In genomic region chr7:832968-833424, GRCh38 we compare ENCODE assay signal across 10 cellular contexts. TPM values are rescaled to one million over a fixed set of nuclear protein-coding genes. Genes with fewer than 3 reads are reported as not detected.
DNase-seq lines count a peak whose midpoint lies in the region; ATAC-seq, FAIRE-seq and TF ChIP-seq lines count a peak whose summit lies in the region.
"Had no signal": no experiment of that assay in that cellular context is flagged by ENCODE, and none has a peak within 500 bp of the region (broad histone marks: within the 10 kb centered on the region; RNA-seq: fewer than 3 reads in every experiment).

No MANE protein-coding gene starts in this region.

- no peak; a peak in 1 of 4 replicates for TF ChIP-seq EP300 in SK-N-SH (IDR thresholded peaks at IDR 0.05; ENCODE audit: borderline replicate concordance in 1 of 2, low read depth in 1 of 2, low read length in 1 of 2)
- TF ChIP-seq EP300 in stomach (IDR thresholded peaks at IDR 0.05): no peak

- DNase-seq in SK-N-SH: no peak
- DNase-seq in adipocyte (ENCODE audit: low read depth): no peak
- no peak for DNase-seq in keratinocyte (ENCODE audit: low read depth, low spot score)
- DNase-seq in stomach: no peak
- no peak for DNase-seq in ACHN
- DNase-seq in nucleus accumbens (lab: John Stamatoyannopoulos, UW): no peak
- no peak for DNase-seq in GM19240 (ENCODE audit: insufficient read length, low spot score)
- DNase-seq: 8988T, WERI-Rb-1 had no signal

- H3K27me3 ChIP-seq in SK-N-SH (ENCODE audit: insufficient read depth): no peaks in the 10 kb centered on the region
- H3K27me3 ChIP-seq in adipocyte (replicated peaks; ENCODE audit: control insufficient read depth, insufficient read depth, low read length): no peaks in the 10 kb centered on the region
- H3K27me3 ChIP-seq in keratinocyte (ENCODE audit: control insufficient read depth, extremely low read depth, insufficient read depth, low read length): no peaks in the 10 kb centered on the region
- H3K27me3 ChIP-seq in stomach: no peaks in the 10 kb centered on the region

- peaks cover 7 to 19% of the 10 kb centered on the region in 2 experiments for H3K36me3 ChIP-seq in SK-N-SH (replicated peaks in 1 of 2; ENCODE audit: control insufficient read depth in 1 of 2, insufficient read depth in 2 of 2, low read length in 1 of 2)
- H3K36me3 ChIP-seq in adipocyte (ENCODE audit: control insufficient read depth, insufficient read depth, low read length, severe bottlenecking): peaks cover 3% of the 10 kb centered on the region
- peaks cover 0 to 10% of the 10 kb centered on the region in 2 experiments for H3K36me3 ChIP-seq in keratinocyte (ENCODE audit: control insufficient read depth in 2 of 2, extremely low read depth in 1 of 2, insufficient read depth in 2 of 2, low read length in 2 of 2)
- H3K36me3 ChIP-seq in stomach: peaks cover 0 to 20% (median 9%) of the 10 kb centered on the region in 4 donors

- CTCF ChIA-PET in SK-N-SH (lab: Yijun Ruan, JAX): interaction anchor here (1.1 to 4.0 kb wide), 6 partner anchors 9 to 47 kb away, joined by 3 to 17 read pairs (median 8); no protein-coding TSS in a partner anchor

- peak overlapping the region; percentile 29 to 98 for H3K27ac ChIP-seq in SK-N-SH (ENCODE audit: low read depth in 2 of 2, low read length in 1 of 2)
- H3K27ac ChIP-seq in keratinocyte (ENCODE audit: control insufficient read depth, insufficient read depth, low read length): peak overlapping the region; percentile 100
- peak overlapping the region; percentile 67 to 94 (median 88) for H3K27ac ChIP-seq in stomach
- H3K27ac ChIP-seq: WERI-Rb-1 had no signal

- no peak overlapping the region for H2AFZ ChIP-seq in SK-N-SH (ENCODE audit: low read depth)
- H2AFZ ChIP-seq in keratinocyte (ENCODE audit: control insufficient read depth, low read length): no peak overlapping the region

- H3K4me3 ChIP-seq in SK-N-SH (ENCODE audit: low read depth in 2 of 2, low read length in 1 of 2): no peak overlapping the region
- peak overlapping the region; percentile 42 for H3K4me3 ChIP-seq in adipocyte (ENCODE audit: low read length)
- H3K4me3 ChIP-seq in keratinocyte (ENCODE audit: control insufficient read depth in 2 of 3, extremely low read depth in 1 of 3, insufficient read depth in 2 of 3, low read depth in 1 of 3, low read length in 3 of 3): peak overlapping the region in 2 of 3 experiments; percentile 34 to 67
- H3K4me3 ChIP-seq in stomach: peak overlapping the region in 1 of 4 donors; percentile 16

- POLR2A ChIA-PET in SK-N-SH (lab: Yijun Ruan, JAX): no interaction called here

- no peak for TF ChIP-seq RAD21 in SK-N-SH (IDR thresholded peaks at IDR 0.05; ENCODE audit: low read length)

- no peak for FAIRE-seq in keratinocyte (lab: Jason Lieb, UNC)

- no peak for ATAC-seq in SK-N-SH treated with all-trans-retinoic acid at 6 μM for 48 hours

- 93% methylated on average over 15 of the region's 15 CpGs for WGBS in SK-N-SH (ENCODE audit: low lambda C conversion rate)
- 61 to 84% (median 68%) methylated on average over 15 of the region's 15 CpGs for WGBS in stomach, 5 donors

- H3K9me1 ChIP-seq in keratinocyte (ENCODE audit: control insufficient read depth, extremely low read depth, insufficient read depth, low read length): no peaks in the 10 kb centered on the region

- intact Hi-C loops in stomach (cut with DNase I; ENCODE audit: low total_unique reads): no loop called here

- H4K20me1 ChIP-seq in SK-N-SH (ENCODE audit: insufficient read depth): peaks cover 22% of the 10 kb centered on the region
- H4K20me1 ChIP-seq in keratinocyte (ENCODE audit: control insufficient read depth, extremely low read depth, insufficient read depth, low read length): no peaks in the 10 kb centered on the region

- H3K9me3 ChIP-seq in SK-N-SH (no peaks in the 10 kb centered on the region), adipocyte (ENCODE audit: control insufficient read depth, low read length) (no peaks in the 10 kb centered on the region), keratinocyte (ENCODE audit: control insufficient read depth, low read depth, low read length) (no peaks in the 10 kb centered on the region), stomach (no peaks in the 10 kb centered on the region)

- TF ChIP-seq POLR2A in stomach (IDR thresholded peaks at IDR 0.05): no peak

- TF ChIP-seq CTCF in SK-N-SH (IDR thresholded peaks at IDR 0.05) (no peak), keratinocyte (optimal IDR thresholded peaks at IDR 0.05 in 1 of 3, IDR thresholded peaks at IDR 0.05 in 1 of 3, conservative IDR thresholded peaks at IDR 0.05 in 1 of 3; ENCODE audit: extremely low read depth in 1 of 3, insufficient read depth in 2 of 3, low read length in 3 of 3) (no peak), stomach (IDR thresholded peaks at IDR 0.05) (no peak)

- H3K9me2 ChIP-seq in SK-N-SH: no peaks in the 10 kb centered on the region

- in situ Hi-C loops in ACHN (cut with HindIII; ENCODE audit: low pct_ligation_motif_present, low pct_unique_long_range_greater_than_20kb, low sequenced_read_pairs): no loop called here

- H3K4me2 ChIP-seq in SK-N-SH (peak overlapping the region; percentile 65), keratinocyte (ENCODE audit: control insufficient read depth, extremely low read depth, insufficient read depth, low read depth, low read length) (peak overlapping the region; percentile 81)

- dilution Hi-C loops in keratinocyte (cut with MboI; ENCODE audit: extremely low pct_ligation_motif_present, low sequenced_read_pairs): no loop called here

- peak overlapping the region; percentile 78 for H3K9ac ChIP-seq in SK-N-SH
- peak overlapping the region; percentile 79 for H3K9ac ChIP-seq in adipocyte (ENCODE audit: low read length)
- H3K9ac ChIP-seq in keratinocyte (ENCODE audit: control insufficient read depth, extremely low read depth, insufficient read depth, low read length): peak overlapping the region; percentile 97

- peaks cover 37% of the 10 kb centered on the region for H3F3A ChIP-seq in SK-N-SH (replicated peaks; ENCODE audit: insufficient read depth)

- H3K79me2 ChIP-seq in SK-N-SH (ENCODE audit: insufficient read depth): peaks cover 93% of the 10 kb centered on the region
- peaks cover 55% of the 10 kb centered on the region for H3K79me2 ChIP-seq in keratinocyte (ENCODE audit: control insufficient read depth, insufficient read depth, low read length)

- H3K4me1 ChIP-seq in SK-N-SH (ENCODE audit: control insufficient read depth in 1 of 2, insufficient read depth in 2 of 2, low read depth in 1 of 2, low read length in 1 of 2) (peaks cover 21 to 26% of the 10 kb centered on the region in 2 experiments; a peak in 3 of 4 replicates), adipocyte (ENCODE audit: control insufficient read depth, insufficient read depth, low read length) (peaks cover 45% of the 10 kb centered on the region), keratinocyte (ENCODE audit: control insufficient read depth, extremely low read depth, insufficient read depth, low read length) (peaks cover 71% of the 10 kb centered on the region), stomach (peaks cover 66 to 92% (median 88%) of the 10 kb centered on the region in 4 donors)

TF ChIP-seq in SK-N-SH, 30 proteins besides CTCF, POLR2A, EP300 and RAD21 (continues in another document):
- TF ChIP-seq NFIC (IDR thresholded peaks at IDR 0.05; ENCODE audit: borderline replicate concordance): no peak; the same call in 1 of the 2 replicates
- no peak for TF ChIP-seq ELF1 (IDR thresholded peaks at IDR 0.05)

TF ChIP-seq in SK-N-SH treated with all-trans-retinoic acid at 6 μM for 48 hours, 23 proteins besides CTCF, POLR2A, EP300 and RAD21 (continues in another document):
- TF ChIP-seq ZNF565 (CRISPR knock-in tag; conservative IDR thresholded peaks at IDR 0.05; ENCODE audit: low read depth) (no peak), ISL1 (CRISPR knock-in tag; IDR thresholded peaks at IDR 0.05) (no peak), OSR1 (CRISPR knock-in tag; IDR thresholded peaks at IDR 0.05) (no peak), CREB5 (CRISPR knock-in tag; IDR thresholded peaks at IDR 0.05; ENCODE audit: low read depth) (no peak), TCF4 (CRISPR knock-in tag; IDR thresholded peaks at IDR 0.05; ENCODE audit: borderline replicate concordance) (no peak)

RNA-seq across cellular contexts. Expression of gene SUN1, which starts 0.7 kb away (rescaled TPM):
- polyA plus RNA-seq in SK-N-SH (2012; rRNA removed): 369 and 560 TPM in 2 replicates
- polyA plus RNA-seq in SK-N-SH (2012; cell fraction: cytosol; rRNA removed): 137 and 282 TPM in 2 replicates
- polyA plus RNA-seq in SK-N-SH (2012; cell fraction: nucleus; rRNA removed): 1,170 and 1,470 TPM in 2 replicates
- polyA plus RNA-seq in keratinocyte: 164 to 176 TPM (median 166 TPM) in 3 replicates
- 137 TPM for polyA plus RNA-seq in keratinocyte (2011; ENCODE audit: low read depth)
- 31.1 and 40.2 TPM in 2 replicates for polyA plus RNA-seq in keratinocyte (2011; cell fraction: cytosol; rRNA removed)
- 411 and 514 TPM in 2 replicates for polyA plus RNA-seq in keratinocyte (2011; cell fraction: nucleus; rRNA removed)
- 103 and 107 TPM in 2 replicates for polyA plus RNA-seq in keratinocyte (2012; ENCODE audit: low replicate concordance)
- 141 to 263 TPM (median 162 TPM) in 3 replicates for polyA minus RNA-seq in keratinocyte
- polyA minus RNA-seq in keratinocyte (2011; cell fraction: cytosol; rRNA and poly(A)+ RNA removed): 93.2 TPM
- polyA minus RNA-seq in keratinocyte (2011; cell fraction: nucleus; rRNA and poly(A)+ RNA removed): 326 and 435 TPM in 2 replicates
- 100 to 1,000 TPM; 103 to 242 (median 159) TPM for total RNA-seq in stomach
- polyA plus RNA-seq in stomach: 10 to 100 TPM; 15.9 to 58.9 (median 21.7) TPM

RNA-seq across cellular contexts. Expression of gene GET4, which starts 43.4 kb away (rescaled TPM):
- polyA plus RNA-seq in SK-N-SH (2012; rRNA removed) (63.1 and 65.4 TPM in 2 replicates), keratinocyte (21.1 to 32.0 TPM (median 22.9 TPM) in 3 replicates), stomach (10 to 100 TPM; 34.4 to 53.2 (median 53.0) TPM)
- 20.4 and 32.7 TPM in 2 replicates for polyA plus RNA-seq in SK-N-SH (2012; cell fraction: cytosol; rRNA removed)
- 341 and 380 TPM in 2 replicates for polyA plus RNA-seq in SK-N-SH (2012; cell fraction: nucleus; rRNA removed)
- polyA plus RNA-seq in keratinocyte (2011; ENCODE audit: low read depth): 40.4 TPM
- 14.0 and 26.1 TPM in 2 replicates for polyA plus RNA-seq in keratinocyte (2011; cell fraction: cytosol; rRNA removed)
- polyA plus RNA-seq in keratinocyte (2011; cell fraction: nucleus; rRNA removed): 50.3 and 70.5 TPM in 2 replicates
- polyA plus RNA-seq in keratinocyte (2012; ENCODE audit: low replicate concordance): 26.7 and 47.3 TPM in 2 replicates
- 9.3 to 11.1 TPM (median 10.1 TPM) in 3 replicates for polyA minus RNA-seq in keratinocyte
- 33.4 TPM for polyA minus RNA-seq in keratinocyte (2011; cell fraction: cytosol; rRNA and poly(A)+ RNA removed)
- 10.4 and 14.1 TPM in 2 replicates for polyA minus RNA-seq in keratinocyte (2011; cell fraction: nucleus; rRNA and poly(A)+ RNA removed)
- total RNA-seq in stomach: 100 to 1,000 TPM in 1 of 5 donors, 10 to 100 TPM in 4; 22.4 to 140 (median 40.1) TPM

Comparison
In these comparisons a context has a peak if more than half of its experiments do, and no peak if none do; other contexts are left out.
1. H3K4me3 ChIP-seq: peak in adipocyte (single experiment) and keratinocyte (2 of 3); none in SK-N-SH (0 of 2).
2. Peak in every context shown above with its lines, with median percentiles within 50 percentile points of each other: H3K27ac ChIP-seq and H3K9ac ChIP-seq.